ENCODE assay signal across 8 cellular contexts in the genomic region with DNA sequence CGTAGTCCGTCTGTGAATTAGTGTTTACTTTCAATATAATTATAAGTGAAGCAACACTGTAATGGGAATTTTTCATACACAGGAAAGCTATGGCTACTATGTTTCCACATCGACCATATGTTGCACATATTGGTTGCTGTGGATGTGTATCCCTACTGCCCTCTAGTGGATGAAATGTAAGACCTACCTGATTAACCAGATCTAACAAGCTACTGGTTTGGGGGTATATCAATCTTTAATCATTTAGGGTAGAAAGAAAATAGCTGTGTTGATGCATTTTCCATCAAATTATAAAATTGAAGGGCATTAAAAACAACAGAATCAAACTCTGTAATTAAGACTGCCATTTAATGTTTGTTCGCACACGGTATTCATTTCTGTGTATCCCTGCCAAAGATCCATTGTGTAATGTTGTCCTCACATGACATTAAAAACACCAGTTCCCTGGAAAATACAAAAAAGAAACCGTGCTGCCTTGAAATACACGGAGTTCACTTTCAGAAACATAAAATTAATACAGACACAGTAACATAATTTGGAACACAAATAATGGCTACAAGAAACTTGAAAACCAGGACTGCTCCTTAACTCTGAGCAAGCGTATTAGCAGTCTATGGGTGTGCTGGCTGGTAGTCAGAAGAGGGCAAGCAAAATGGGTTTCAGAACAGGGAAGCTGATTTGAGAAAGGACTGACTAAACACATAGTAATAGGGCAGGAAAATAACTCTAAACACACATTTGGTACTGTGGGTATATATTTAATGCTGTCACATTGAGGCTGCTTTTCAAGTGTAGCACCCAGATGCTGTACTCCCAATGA.
DNase-seq lines count a peak whose midpoint lies in the region; TF ChIP-seq lines count a peak whose summit lies in the region.

No MANE protein-coding gene starts in this region.

- peaks cover 34% of the 10 kb centered on the region for H3K4me1 ChIP-seq in GM23248 (ENCODE audit: insufficient read depth)
- no peaks in the 10 kb centered on the region for H3K4me1 ChIP-seq in OCI-LY7 (ENCODE audit: insufficient read depth, low read length, poor library complexity, severe bottlenecking)
- peaks cover 2 to 37% (median 17%) of the 10 kb centered on the region in 4 donors for H3K4me1 ChIP-seq in liver (ENCODE audit: control insufficient read depth in 4 of 4, insufficient read depth in 4 of 4, low read length in 3 of 4)
- H3K4me1 ChIP-seq in thyroid gland: peaks cover 19 to 22% of the 10 kb centered on the region in 2 donors

- H3K4me3 Mint-ChIP-seq in activated naive CD4-positive, alpha-beta T cell treated with anti-CD3 and anti-CD28 coated beads, Interleukin-2, amount 50 U/mL, for 24 hours: peak overlapping the region; percentile 19
- H3K4me3 Mint-ChIP-seq in activated naive CD4-positive, alpha-beta T cell treated with anti-CD3 and anti-CD28 coated beads, Interleukin-2, amount 10 ng/mL, durations not matched to agents 7 days and 5 days: no peak overlapping the region

- H3K27me3 ChIP-seq in GM23248 (replicated peaks; ENCODE audit: insufficient read depth) (no peaks in the 10 kb centered on the region), liver (ENCODE audit: control insufficient read depth in 4 of 4, insufficient read depth in 4 of 4, low read length in 3 of 4) (no peaks in the 10 kb centered on the region), thyroid gland (no peaks in the 10 kb centered on the region)

- H3K9ac ChIP-seq in GM23248 (peak overlapping the region; percentile 49), liver (ENCODE audit: low read depth in 1 of 2, low read length in 2 of 2) (peak overlapping the region in 1 of 2 donors; percentile 38)

- no peak for DNase-seq in activated naive CD4-positive, alpha-beta T cell treated with anti-CD3 and anti-CD28 coated beads, Interleukin-2, amount 10 ng/mL, durations not matched to agents 7 days and 5 days
- DNase-seq in GM23248 (peak; percentile 88), KBM-7 (peak; percentile 71), OCI-LY7 (ENCODE audit: low spot score) (peak; percentile 72), choroid plexus epithelial cell (ENCODE audit: low read depth) (peak; percentile 97), thyroid gland (no peak)

- no TSS peak for BruUV-seq in OCI-LY7 (replicated peaks; lab: Mats Ljungman, UMichigan)

- in situ Hi-C loops in GM23248 (cut with MboI) (no loop called here), KBM-7 (cut with MboI; ENCODE audit: low pct_unique_long_range_greater_than_20kb, low sequenced_read_pairs) (no loop called here)

- peaks cover 27% of the 10 kb centered on the region for H3K4me1 Mint-ChIP-seq in activated naive CD4-positive, alpha-beta T cell treated with anti-CD3 and anti-CD28 coated beads, Interleukin-2, amount 50 U/mL, for 24 hours
- H3K4me1 Mint-ChIP-seq in activated naive CD4-positive, alpha-beta T cell treated with anti-CD3 and anti-CD28 coated beads, Interleukin-2, amount 10 ng/mL, durations not matched to agents 7 days and 5 days: peaks cover 2% of the 10 kb centered on the region

- intact Hi-C loops in OCI-LY7 (cut with micrococcal nuclease; ENCODE audit: unreplicated experiment): loop anchor here (2.0 kb wide), 3 partner anchors 36 to 266 kb away; no protein-coding TSS in a partner anchor
- intact Hi-C loops in thyroid gland (cut with DNase I): no loop called here

- H3K9me3 Mint-ChIP-seq in activated naive CD4-positive, alpha-beta T cell treated with anti-CD3 and anti-CD28 coated beads, Interleukin-2, amount 50 U/mL, for 24 hours: no peaks in the 10 kb centered on the region
- no peaks in the 10 kb centered on the region for H3K9me3 Mint-ChIP-seq in activated naive CD4-positive, alpha-beta T cell treated with anti-CD3 and anti-CD28 coated beads, Interleukin-2, amount 10 ng/mL, durations not matched to agents 7 days and 5 days

- H3K4me3 ChIP-seq in GM23248 (peak overlapping the region; percentile 34), OCI-LY7 (ENCODE audit: low read depth, low read length, poor library complexity, severe bottlenecking) (no peak overlapping the region), choroid plexus epithelial cell (ENCODE audit: low read depth, low read length) (no peak overlapping the region), liver (ENCODE audit: low read depth in 1 of 3, low read length in 3 of 3) (peak overlapping the region in 2 of 3 donors; percentile 36 to 45), thyroid gland (replicated peaks in 1 of 3) (no peak overlapping the region)

- CTCF ChIA-PET in activated naive CD4-positive, alpha-beta T cell treated with anti-CD3 and anti-CD28 coated beads, Interleukin-2, amount 10 ng/mL, durations not matched to agents 7 days and 5 days (lab: Charles Lee): interaction anchor here (0.6 to 4.7 kb wide), 25 partner anchors 8 to 268 kb away, joined by 3 to 55 read pairs (median 4); a partner anchor contains a TSS
- CTCF ChIA-PET in OCI-LY7 (lab: Charles Lee; ENCODE audit: unreplicated experiment): interaction anchor here (0.6 to 1.6 kb wide), 5 partner anchors 14 to 28 kb away, joined by 3 to 9 read pairs (median 4); no protein-coding TSS in a partner anchor

- no peak for TF ChIP-seq POLR2A in thyroid gland (IDR thresholded peaks at IDR 0.05)

- H3K9me2 ChIP-seq in GM23248 (ENCODE audit: insufficient read depth) (no peaks in the 10 kb centered on the region), OCI-LY7 (ENCODE audit: insufficient read depth, low read length) (no peaks in the 10 kb centered on the region)

- H3K27me3 Mint-ChIP-seq in activated naive CD4-positive, alpha-beta T cell treated with anti-CD3 and anti-CD28 coated beads, Interleukin-2, amount 50 U/mL, for 24 hours: no peaks in the 10 kb centered on the region
- H3K27me3 Mint-ChIP-seq in activated naive CD4-positive, alpha-beta T cell treated with anti-CD3 and anti-CD28 coated beads, Interleukin-2, amount 10 ng/mL, durations not matched to agents 7 days and 5 days: no peaks in the 10 kb centered on the region

- H3F3A ChIP-seq in GM23248 (ENCODE audit: insufficient read depth): peaks cover 35% of the 10 kb centered on the region

- H3K36me3 ChIP-seq in GM23248 (ENCODE audit: low read depth): no peaks in the 10 kb centered on the region
- no peaks in the 10 kb centered on the region for H3K36me3 ChIP-seq in OCI-LY7 (ENCODE audit: insufficient read depth, low read length)
- no peaks in the 10 kb centered on the region for H3K36me3 ChIP-seq in liver (ENCODE audit: control insufficient read depth in 4 of 4, insufficient read depth in 3 of 4, low read depth in 1 of 4, low read length in 3 of 4)
- H3K36me3 ChIP-seq in thyroid gland: no peaks in the 10 kb centered on the region

- no peaks in the 10 kb centered on the region for H3K36me3 Mint-ChIP-seq in activated naive CD4-positive, alpha-beta T cell treated with anti-CD3 and anti-CD28 coated beads, Interleukin-2, amount 50 U/mL, for 24 hours
- H3K36me3 Mint-ChIP-seq in activated naive CD4-positive, alpha-beta T cell treated with anti-CD3 and anti-CD28 coated beads, Interleukin-2, amount 10 ng/mL, durations not matched to agents 7 days and 5 days: no peaks in the 10 kb centered on the region

- H3K27ac ChIP-seq in GM23248 (peak overlapping the region; percentile 85), OCI-LY7 (ENCODE audit: low read depth, low read length, poor library complexity, severe bottlenecking) (no peak overlapping the region), liver (ENCODE audit: low read depth in 1 of 2, low read length in 2 of 2) (peak overlapping the region; percentile 58 to 70), thyroid gland (peak overlapping the region; percentile 36 to 72 (median 64))

- no peak overlapping the region for H3K27ac Mint-ChIP-seq in activated naive CD4-positive, alpha-beta T cell treated with anti-CD3 and anti-CD28 coated beads, Interleukin-2, amount 50 U/mL, for 24 hours
- no peak overlapping the region for H3K27ac Mint-ChIP-seq in activated naive CD4-positive, alpha-beta T cell treated with anti-CD3 and anti-CD28 coated beads, Interleukin-2, amount 10 ng/mL, durations not matched to agents 7 days and 5 days

- H2AFZ ChIP-seq in GM23248: peak overlapping the region; percentile 9; the same call in 1 of the 2 replicates
- no peak overlapping the region for H2AFZ ChIP-seq in OCI-LY7 (ENCODE audit: low read length)

- no peaks in the 10 kb centered on the region for H4K20me1 ChIP-seq in GM23248 (ENCODE audit: insufficient read depth)
- H4K20me1 ChIP-seq in OCI-LY7 (ENCODE audit: insufficient read depth, low read length): no peaks in the 10 kb centered on the region

- TF ChIP-seq CTCF in OCI-LY7 (conservative IDR thresholded peaks at IDR 0.05; ENCODE audit: low read length): peak; percentile 95
- TF ChIP-seq CTCF in choroid plexus epithelial cell (conservative IDR thresholded peaks at IDR 0.05; ENCODE audit: low read depth, low read length): peak; percentile 73
- TF ChIP-seq CTCF in liver (IDR thresholded peaks at IDR 0.05; ENCODE audit: low read depth, low read length, missing input control): peak; percentile 76
- peak; percentile 71 to 93 (median 82) for TF ChIP-seq CTCF in thyroid gland (IDR thresholded peaks at IDR 0.05)

- peaks cover 7% of the 10 kb centered on the region; the same call in 1 of the 2 replicates for H3K79me2 ChIP-seq in GM23248 (ENCODE audit: insufficient read depth)
- H3K79me2 ChIP-seq in OCI-LY7 (ENCODE audit: insufficient read depth, low read depth, low read length): no peaks in the 10 kb centered on the region

- H3K4me2 ChIP-seq in GM23248 (ENCODE audit: unreplicated experiment) (peak overlapping the region; percentile 72), OCI-LY7 (ENCODE audit: low read length) (no peak overlapping the region)

- TF ChIP-seq RAD21 in liver (IDR thresholded peaks at IDR 0.05): peak; percentile 83 to 85

- H3K9me3 ChIP-seq in GM23248 (ENCODE audit: low read depth): no peaks in the 10 kb centered on the region
- H3K9me3 ChIP-seq in OCI-LY7 (ENCODE audit: low read length): no peaks in the 10 kb centered on the region
- H3K9me3 ChIP-seq in liver (ENCODE audit: control insufficient read depth in 4 of 4, low read length in 3 of 4): no peaks in the 10 kb centered on the region
- H3K9me3 ChIP-seq in thyroid gland: no peaks in the 10 kb centered on the region

- POLR2A ChIA-PET in OCI-LY7 (lab: Charles Lee): interaction anchor here (0.6 to 1.1 kb wide), 6 partner anchors 10 to 289 kb away, joined by 4 to 6 read pairs (median 4); no protein-coding TSS in a partner anchor

- WGBS in GM23248 (ENCODE audit: low coverage in 1 of 2, low lambda C conversion rate in 2 of 2, missing lambda C conversion rate in 2 of 2), 2 experiments: 9% methylated on average over 8 of the region's 8 CpGs
- WGBS in liver: 17% methylated on average over 8 of the region's 8 CpGs
- 24 to 26% methylated on average over 8 of the region's 8 CpGs for WGBS in thyroid gland, 2 donors

TF ChIP-seq in liver, 16 proteins besides CTCF, POLR2A, EP300 and RAD21 (continues in another document):
- TF ChIP-seq EGR1 (IDR thresholded peaks at IDR 0.05; ENCODE audit: low read depth in 2 of 2) (no peak), HNF4A (conservative IDR thresholded peaks at IDR 0.05) (no peak), RXRA (IDR thresholded peaks at IDR 0.05) (peak; percentile 83 to 92), NR2F2 (IDR thresholded peaks at IDR 0.05) (no peak), JUND (IDR thresholded peaks at IDR 0.05) (peak in 1 of 2 donors; percentile 19)

Comparison
In these comparisons a context has a peak if more than half of its experiments do, and no peak if none do; other contexts are left out.
1. DNase-seq: peak in GM23248 (single experiment), KBM-7 (single experiment), OCI-LY7 (single experiment) and choroid plexus epithelial cell (single experiment); none in activated naive CD4-positive, alpha-beta T cell treated with anti-CD3 and anti-CD28 coated beads, Interleukin-2, amount 10 ng/mL, durations not matched to agents 7 days and 5 days (single experiment) and thyroid gland (0 of 2).
2. H3K4me3 ChIP-seq: peak in GM23248 (single experiment) and liver (2 of 3); none in OCI-LY7 (single experiment), choroid plexus epithelial cell (single experiment) and thyroid gland (0 of 3).
3. Peak in every context shown above with its lines, with median percentiles within 50 percentile points of each other: CTCF ChIP-seq.